In genomic region chr14:90726656-90727055, GRCh38 we compare ENCODE assay signal across 8 cellular contexts.
DNase-seq lines count a peak whose midpoint lies in the region; ATAC-seq and TF ChIP-seq lines count a peak whose summit lies in the region.
"Had no signal": no experiment of that assay in that cellular context is flagged by ENCODE, and none has a peak within 500 bp of the region (broad histone marks: within the 10 kb centered on the region; RNA-seq: fewer than 3 reads in every experiment).

No MANE protein-coding gene starts in this region.

- H3K36me3 ChIP-seq in thoracic aorta = no peaks in the 10 kb centered on the region
- H3K36me3 ChIP-seq in ovary = no peaks in the 10 kb centered on the region
- H3K36me3 ChIP-seq: ascending aorta had no signal

- H3K9me3 ChIP-seq in thoracic aorta (no peaks in the 10 kb centered on the region), ovary (no peaks in the 10 kb centered on the region)
- H3K9me3 ChIP-seq: ascending aorta had no signal

- peak overlapping the region in 1 of 2 donors; percentile 3 for H3K27ac ChIP-seq in thoracic aorta
- no peak overlapping the region for H3K27ac ChIP-seq in ovary
- H3K27ac ChIP-seq: ascending aorta had no signal

- TF ChIP-seq EP300 in ovary (IDR thresholded peaks at IDR 0.05) = no peak

- DNase-seq in LHCN-M2 (ENCODE audit: low read depth) = peak; percentile 35
- DNase-seq in astrocyte of the spinal cord (ENCODE audit: low read depth, low spot score) = peak; percentile 80
- DNase-seq in islet precursor cell = peak; percentile 71
- DNase-seq in thoracic aorta (ENCODE audit: low spot score) = no peak
- DNase-seq in GM19240 (ENCODE audit: insufficient read length, low spot score) = no peak
- DNase-seq in erythroblast (lab: John Stamatoyannopoulos, UW) = no peak
- no peak for DNase-seq in ovary

- no peaks in the 10 kb centered on the region for H3K27me3 ChIP-seq in thoracic aorta (replicated peaks; ENCODE audit: insufficient read depth)
- H3K27me3 ChIP-seq in ovary = no peaks in the 10 kb centered on the region
- H3K27me3 ChIP-seq: ascending aorta had no signal

- 60 to 80% (median 80%) methylated on average over 9 of the region's 9 CpGs for WGBS in ovary, 3 donors

- in situ Hi-C loops in astrocyte of the spinal cord (cut with HindIII; ENCODE audit: low sequenced_read_pairs) = no loop called here

- peak; percentile 33 for ATAC-seq in thoracic aorta (ENCODE audit: insufficient number of reproducible peaks, low FRiP score, low read depth)

- H3K4me1 ChIP-seq in thoracic aorta (ENCODE audit: control insufficient read depth in 1 of 2, low read depth in 2 of 2) = peaks cover 9 to 35% of the 10 kb centered on the region in 2 donors
- H3K4me1 ChIP-seq in ovary (ENCODE audit: insufficient read depth) = no peaks in the 10 kb centered on the region

- H3K4me3 ChIP-seq in astrocyte of the spinal cord (ENCODE audit: low read depth, low read length) (no peak overlapping the region), thoracic aorta (no peak overlapping the region), ovary (no peak overlapping the region)
- H3K4me3 ChIP-seq: ascending aorta had no signal

- TF ChIP-seq CTCF in astrocyte of the spinal cord (IDR thresholded peaks at IDR 0.05; ENCODE audit: low read depth, low read length) (peak; percentile 50), thoracic aorta (IDR thresholded peaks at IDR 0.05) (no peak), ovary (IDR thresholded peaks at IDR 0.05) (no peak)

- TF ChIP-seq POLR2A in erythroblast (IDR thresholded peaks at IDR 0.05; ENCODE audit: low read length) (no peak), ovary (IDR thresholded peaks at IDR 0.05) (no peak)

- intact Hi-C loops in ovary (cut with DNase I) = no loop called here

Comparison
In these comparisons a context has a peak if more than half of its experiments do, and no peak if none do; other contexts are left out.
1. DNase-seq: peak in LHCN-M2 (single experiment), astrocyte of the spinal cord (single experiment) and islet precursor cell (single experiment); none in thoracic aorta (single experiment), GM19240 (single experiment), erythroblast (0 of 2) and ovary (0 of 5).